ENCODE assay signal across 2 cellular contexts in the genomic region with DNA sequence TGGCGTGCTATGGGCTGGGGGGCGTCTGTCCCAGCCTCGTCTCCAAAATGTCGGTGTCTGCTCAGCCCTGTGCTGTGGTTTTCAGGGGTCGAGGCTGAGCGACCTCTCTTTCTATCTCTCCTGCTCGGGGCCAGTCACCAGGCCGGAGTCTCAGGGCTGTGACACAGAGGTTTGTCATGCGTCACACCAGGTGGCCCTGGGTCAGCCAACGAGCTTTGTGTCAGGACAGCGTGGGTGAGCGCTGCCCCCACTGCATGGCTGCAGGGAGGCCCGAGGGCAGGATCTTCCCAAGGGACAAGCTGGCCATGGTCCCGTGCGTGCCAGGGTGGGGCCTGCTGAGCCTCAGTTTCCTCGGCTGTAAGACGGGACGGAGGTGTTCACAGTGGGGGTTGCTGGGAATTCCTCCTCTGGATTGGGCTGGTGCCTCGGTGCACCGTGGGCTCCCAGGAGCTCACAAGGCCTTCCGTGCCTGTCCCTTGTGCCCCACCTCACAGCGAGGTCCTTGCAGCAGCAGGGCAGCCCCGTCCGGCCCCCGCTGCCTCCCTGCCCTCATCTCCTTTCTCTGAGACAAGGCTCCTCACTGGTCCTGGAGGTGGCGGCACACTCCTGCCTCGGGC.
TF ChIP-seq lines count a peak whose summit lies in the region.

No MANE protein-coding gene starts in this region.

TF ChIP-seq in IMR-90, 13 proteins besides CTCF, POLR2A, EP300 and RAD21:
- no peak for TF ChIP-seq BHLHE40 (IDR thresholded peaks at IDR 0.05; ENCODE audit: low read depth, low read length)
- no peak for TF ChIP-seq SMC3 (IDR thresholded peaks at IDR 0.05; ENCODE audit: low read depth, low read length)
- TF ChIP-seq CEBPB (IDR thresholded peaks at IDR 0.05; ENCODE audit: low read depth, low read length) = no peak
- no peak for TF ChIP-seq FOS (IDR thresholded peaks at IDR 0.05; ENCODE audit: low read depth, low read length)
- TF ChIP-seq NFE2L2 (IDR thresholded peaks at IDR 0.05; ENCODE audit: low read depth, low read length) = no peak
- no peak for TF ChIP-seq MAFK (IDR thresholded peaks at IDR 0.05; ENCODE audit: low read depth, low read length)
- no peak for TF ChIP-seq RFX5 (IDR thresholded peaks at IDR 0.05; ENCODE audit: low read depth, low read length)
- TF ChIP-seq MAZ (IDR thresholded peaks at IDR 0.05; ENCODE audit: borderline replicate concordance, low read depth, low read length) = no peak
- TF ChIP-seq RCOR1 (IDR thresholded peaks at IDR 0.05; ENCODE audit: insufficient replicate concordance, low read length) = no peak
- TF ChIP-seq, protein P1, sequence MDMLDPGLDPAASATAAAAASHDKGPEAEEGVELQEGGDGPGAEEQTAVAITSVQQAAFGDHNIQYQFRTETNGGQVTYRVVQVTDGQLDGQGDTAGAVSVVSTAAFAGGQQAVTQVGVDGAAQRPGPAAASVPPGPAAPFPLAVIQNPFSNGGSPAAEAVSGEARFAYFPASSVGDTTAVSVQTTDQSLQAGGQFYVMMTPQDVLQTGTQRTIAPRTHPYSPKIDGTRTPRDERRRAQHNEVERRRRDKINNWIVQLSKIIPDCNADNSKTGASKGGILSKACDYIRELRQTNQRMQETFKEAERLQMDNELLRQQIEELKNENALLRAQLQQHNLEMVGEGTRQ (IDR thresholded peaks at IDR 0.05; ENCODE audit: low read depth, low read length) = no peak
TF ChIP-seq in IMR-90: peak in this region for 0.

TF ChIP-seq in WTC11, 78 proteins besides CTCF, POLR2A, EP300 and RAD21:
- no peak for TF ChIP-seq TCF7 (CRISPR knock-in tag; IDR thresholded peaks at IDR 0.05; ENCODE audit: low read depth)
- no peak for TF ChIP-seq SOX15 (CRISPR knock-in tag; IDR thresholded peaks at IDR 0.05)
- TF ChIP-seq, protein P2, sequence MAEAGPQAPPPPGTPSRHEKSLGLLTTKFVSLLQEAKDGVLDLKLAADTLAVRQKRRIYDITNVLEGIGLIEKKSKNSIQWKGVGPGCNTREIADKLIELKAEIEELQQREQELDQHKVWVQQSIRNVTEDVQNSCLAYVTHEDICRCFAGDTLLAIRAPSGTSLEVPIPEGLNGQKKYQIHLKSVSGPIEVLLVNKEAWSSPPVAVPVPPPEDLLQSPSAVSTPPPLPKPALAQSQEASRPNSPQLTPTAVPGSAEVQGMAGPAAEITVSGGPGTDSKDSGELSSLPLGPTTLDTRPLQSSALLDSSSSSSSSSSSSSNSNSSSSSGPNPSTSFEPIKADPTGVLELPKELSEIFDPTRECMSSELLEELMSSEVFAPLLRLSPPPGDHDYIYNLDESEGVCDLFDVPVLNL (CRISPR knock-in tag; IDR thresholded peaks at IDR 0.05; ENCODE audit: borderline replicate concordance, low read depth) = no peak
- no peak for TF ChIP-seq ZNF423 (CRISPR knock-in tag; IDR thresholded peaks at IDR 0.05)
- TF ChIP-seq NR3C1 (CRISPR knock-in tag; conservative IDR thresholded peaks at IDR 0.05; ENCODE audit: low read depth) = no peak
- no peak for TF ChIP-seq OVOL2 (CRISPR knock-in tag; IDR thresholded peaks at IDR 0.05; ENCODE audit: borderline replicate concordance)
- TF ChIP-seq, protein P3, sequence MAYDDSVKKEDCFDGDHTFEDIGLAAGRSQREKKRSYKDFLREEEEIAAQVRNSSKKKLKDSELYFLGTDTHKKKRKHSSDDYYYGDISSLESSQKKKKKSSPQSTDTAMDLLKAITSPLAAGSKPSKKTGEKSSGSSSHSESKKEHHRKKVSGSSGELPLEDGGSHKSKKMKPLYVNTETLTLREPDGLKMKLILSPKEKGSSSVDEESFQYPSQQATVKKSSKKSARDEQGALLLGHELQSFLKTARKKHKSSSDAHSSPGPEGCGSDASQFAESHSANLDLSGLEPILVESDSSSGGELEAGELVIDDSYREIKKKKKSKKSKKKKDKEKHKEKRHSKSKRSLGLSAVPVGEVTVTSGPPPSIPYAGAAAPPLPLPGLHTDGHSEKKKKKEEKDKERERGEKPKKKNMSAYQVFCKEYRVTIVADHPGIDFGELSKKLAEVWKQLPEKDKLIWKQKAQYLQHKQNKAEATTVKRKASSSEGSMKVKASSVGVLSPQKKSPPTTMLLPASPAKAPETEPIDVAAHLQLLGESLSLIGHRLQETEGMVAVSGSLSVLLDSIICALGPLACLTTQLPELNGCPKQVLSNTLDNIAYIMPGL (CRISPR knock-in tag; IDR thresholded peaks at IDR 0.05) = no peak
- TF ChIP-seq, protein P4, sequence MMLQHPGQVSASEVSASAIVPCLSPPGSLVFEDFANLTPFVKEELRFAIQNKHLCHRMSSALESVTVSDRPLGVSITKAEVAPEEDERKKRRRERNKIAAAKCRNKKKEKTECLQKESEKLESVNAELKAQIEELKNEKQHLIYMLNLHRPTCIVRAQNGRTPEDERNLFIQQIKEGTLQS (CRISPR knock-in tag; conservative IDR thresholded peaks at IDR 0.05) = no peak
- TF ChIP-seq, protein P5, sequence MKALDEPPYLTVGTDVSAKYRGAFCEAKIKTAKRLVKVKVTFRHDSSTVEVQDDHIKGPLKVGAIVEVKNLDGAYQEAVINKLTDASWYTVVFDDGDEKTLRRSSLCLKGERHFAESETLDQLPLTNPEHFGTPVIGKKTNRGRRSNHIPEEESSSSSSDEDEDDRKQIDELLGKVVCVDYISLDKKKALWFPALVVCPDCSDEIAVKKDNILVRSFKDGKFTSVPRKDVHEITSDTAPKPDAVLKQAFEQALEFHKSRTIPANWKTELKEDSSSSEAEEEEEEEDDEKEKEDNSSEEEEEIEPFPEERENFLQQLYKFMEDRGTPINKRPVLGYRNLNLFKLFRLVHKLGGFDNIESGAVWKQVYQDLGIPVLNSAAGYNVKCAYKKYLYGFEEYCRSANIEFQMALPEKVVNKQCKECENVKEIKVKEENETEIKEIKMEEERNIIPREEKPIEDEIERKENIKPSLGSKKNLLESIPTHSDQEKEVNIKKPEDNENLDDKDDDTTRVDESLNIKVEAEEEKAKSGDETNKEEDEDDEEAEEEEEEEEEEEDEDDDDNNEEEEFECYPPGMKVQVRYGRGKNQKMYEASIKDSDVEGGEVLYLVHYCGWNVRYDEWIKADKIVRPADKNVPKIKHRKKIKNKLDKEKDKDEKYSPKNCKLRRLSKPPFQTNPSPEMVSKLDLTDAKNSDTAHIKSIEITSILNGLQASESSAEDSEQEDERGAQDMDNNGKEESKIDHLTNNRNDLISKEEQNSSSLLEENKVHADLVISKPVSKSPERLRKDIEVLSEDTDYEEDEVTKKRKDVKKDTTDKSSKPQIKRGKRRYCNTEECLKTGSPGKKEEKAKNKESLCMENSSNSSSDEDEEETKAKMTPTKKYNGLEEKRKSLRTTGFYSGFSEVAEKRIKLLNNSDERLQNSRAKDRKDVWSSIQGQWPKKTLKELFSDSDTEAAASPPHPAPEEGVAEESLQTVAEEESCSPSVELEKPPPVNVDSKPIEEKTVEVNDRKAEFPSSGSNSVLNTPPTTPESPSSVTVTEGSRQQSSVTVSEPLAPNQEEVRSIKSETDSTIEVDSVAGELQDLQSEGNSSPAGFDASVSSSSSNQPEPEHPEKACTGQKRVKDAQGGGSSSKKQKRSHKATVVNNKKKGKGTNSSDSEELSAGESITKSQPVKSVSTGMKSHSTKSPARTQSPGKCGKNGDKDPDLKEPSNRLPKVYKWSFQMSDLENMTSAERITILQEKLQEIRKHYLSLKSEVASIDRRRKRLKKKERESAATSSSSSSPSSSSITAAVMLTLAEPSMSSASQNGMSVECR (CRISPR knock-in tag; IDR thresholded peaks at IDR 0.05; ENCODE audit: borderline replicate concordance) = no peak
- TF ChIP-seq, protein P6, sequence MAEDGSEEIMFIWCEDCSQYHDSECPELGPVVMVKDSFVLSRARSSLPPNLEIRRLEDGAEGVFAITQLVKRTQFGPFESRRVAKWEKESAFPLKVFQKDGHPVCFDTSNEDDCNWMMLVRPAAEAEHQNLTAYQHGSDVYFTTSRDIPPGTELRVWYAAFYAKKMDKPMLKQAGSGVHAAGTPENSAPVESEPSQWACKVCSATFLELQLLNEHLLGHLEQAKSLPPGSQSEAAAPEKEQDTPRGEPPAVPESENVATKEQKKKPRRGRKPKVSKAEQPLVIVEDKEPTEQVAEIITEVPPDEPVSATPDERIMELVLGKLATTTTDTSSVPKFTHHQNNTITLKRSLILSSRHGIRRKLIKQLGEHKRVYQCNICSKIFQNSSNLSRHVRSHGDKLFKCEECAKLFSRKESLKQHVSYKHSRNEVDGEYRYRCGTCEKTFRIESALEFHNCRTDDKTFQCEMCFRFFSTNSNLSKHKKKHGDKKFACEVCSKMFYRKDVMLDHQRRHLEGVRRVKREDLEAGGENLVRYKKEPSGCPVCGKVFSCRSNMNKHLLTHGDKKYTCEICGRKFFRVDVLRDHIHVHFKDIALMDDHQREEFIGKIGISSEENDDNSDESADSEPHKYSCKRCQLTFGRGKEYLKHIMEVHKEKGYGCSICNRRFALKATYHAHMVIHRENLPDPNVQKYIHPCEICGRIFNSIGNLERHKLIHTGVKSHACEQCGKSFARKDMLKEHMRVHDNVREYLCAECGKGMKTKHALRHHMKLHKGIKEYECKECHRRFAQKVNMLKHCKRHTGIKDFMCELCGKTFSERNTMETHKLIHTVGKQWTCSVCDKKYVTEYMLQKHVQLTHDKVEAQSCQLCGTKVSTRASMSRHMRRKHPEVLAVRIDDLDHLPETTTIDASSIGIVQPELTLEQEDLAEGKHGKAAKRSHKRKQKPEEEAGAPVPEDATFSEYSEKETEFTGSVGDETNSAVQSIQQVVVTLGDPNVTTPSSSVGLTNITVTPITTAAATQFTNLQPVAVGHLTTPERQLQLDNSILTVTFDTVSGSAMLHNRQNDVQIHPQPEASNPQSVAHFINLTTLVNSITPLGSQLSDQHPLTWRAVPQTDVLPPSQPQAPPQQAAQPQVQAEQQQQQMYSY (CRISPR knock-in tag; IDR thresholded peaks at IDR 0.05) = no peak
